In the genomic region with DNA sequence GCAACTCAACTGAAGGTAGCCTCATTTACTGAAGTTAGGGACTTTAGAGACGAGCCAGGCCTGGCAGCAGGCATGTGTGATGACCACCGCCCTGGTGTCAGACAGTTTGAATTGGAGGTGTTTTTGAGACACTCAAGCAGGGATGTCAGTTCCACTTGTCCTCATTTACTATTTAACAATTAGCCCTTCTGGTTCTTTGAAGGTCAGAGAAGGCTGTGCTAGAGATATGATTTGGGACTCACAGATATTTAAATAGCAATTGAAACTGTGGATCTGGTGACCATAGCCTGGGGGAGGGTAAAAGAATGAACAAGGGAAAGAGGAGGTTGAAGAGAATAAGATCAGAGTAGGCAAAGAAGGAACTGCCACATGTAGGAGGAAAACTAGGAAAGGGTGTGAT, we compare ENCODE assay signal across 15 cellular contexts.
DNase-seq lines count a peak whose midpoint lies in the region; ATAC-seq and TF ChIP-seq lines count a peak whose summit lies in the region.
"Had no signal": no experiment of that assay in that cellular context is flagged by ENCODE, and none has a peak within 500 bp of the region (broad histone marks: within the 10 kb centered on the region; RNA-seq: fewer than 3 reads in every experiment).

No MANE protein-coding gene starts in this region.

- no peak for ATAC-seq in activated T-cell treated with anti-CD3 and anti-CD28 coated beads, Interleukin-2, amount 50 U/mL, for 72 hours (replicated peaks in 1 of 2)
- peak; percentile 95 for ATAC-seq in left cardiac atrium

- H4K20me1 ChIP-seq in neural progenitor cell (ENCODE audit: low read depth): no peaks in the 10 kb centered on the region

- no peak overlapping the region for H2AFZ ChIP-seq in neural progenitor cell (replicated peaks)

- H3F3A ChIP-seq in neural progenitor cell (ENCODE audit: low read depth): no peaks in the 10 kb centered on the region

- no peaks in the 10 kb centered on the region for H3K9me3 Mint-ChIP-seq in activated T-cell treated with anti-CD3 and anti-CD28 coated beads, Interleukin-2, amount 50 U/mL, for 72 hours
- H3K9me3 Mint-ChIP-seq in dendritic cell treated with granulocyte-macrophage colony-stimulating factor and Interleukin-4, amounts not matched to agents 40 ng/mL and 50 ng/mL, for 4 days: peaks cover 3% of the 10 kb centered on the region
- peaks cover 3% of the 10 kb centered on the region for H3K9me3 Mint-ChIP-seq in neural progenitor cell

- DNase-seq in activated T-cell treated with anti-CD3 and anti-CD28 coated beads, Interleukin-2, amount 50 U/mL, for 72 hours: no peak
- no peak for DNase-seq in activated T-cell treated with anti-CD3 and anti-CD28 coated beads for 4 hours
- DNase-seq in left cardiac atrium: peak; percentile 44
- no peak for DNase-seq in neural progenitor cell (ENCODE audit: low spot score)
- DNase-seq in DMS 273 treated with DMSO at 0.1 percent for 48 hours (lab: John Stamatoyannopoulos, UW): no peak
- no peak for DNase-seq in activated CD8-positive, alpha-beta memory T cell treated with anti-CD3 and anti-CD28 coated beads, Interleukin-2, amount 50 U/mL, for 48 hours
- no peak for DNase-seq in ovary
- DNase-seq: Calu3, DMS79, KG1, NCI-H1048, NCI-H1694, NCI-H2107, NCI-H345 had no signal

- no peak for TF ChIP-seq EP300 in ovary (IDR thresholded peaks at IDR 0.05)

- H3K4me1 ChIP-seq in neural progenitor cell (peaks cover 14% of the 10 kb centered on the region), ovary (ENCODE audit: insufficient read depth) (no peaks in the 10 kb centered on the region)

- H3K9ac ChIP-seq in neural progenitor cell: no peak overlapping the region

- H3K4me1 Mint-ChIP-seq in activated T-cell treated with anti-CD3 and anti-CD28 coated beads, Interleukin-2, amount 50 U/mL, for 72 hours (ENCODE audit: low read depth): no peaks in the 10 kb centered on the region
- H3K4me1 Mint-ChIP-seq in dendritic cell treated with granulocyte-macrophage colony-stimulating factor and Interleukin-4, amounts not matched to agents 40 ng/mL and 50 ng/mL, for 4 days (ENCODE audit: low read depth): peaks cover 26% of the 10 kb centered on the region
- peaks cover 5% of the 10 kb centered on the region for H3K4me1 Mint-ChIP-seq in neural progenitor cell

- no peaks in the 10 kb centered on the region for H3K9me3 ChIP-seq in neural progenitor cell (ENCODE audit: low read depth)
- H3K9me3 ChIP-seq in ovary: no peaks in the 10 kb centered on the region

- no peaks in the 10 kb centered on the region for H3K27me3 Mint-ChIP-seq in activated T-cell treated with anti-CD3 and anti-CD28 coated beads, Interleukin-2, amount 50 U/mL, for 72 hours (ENCODE audit: low read depth)
- H3K27me3 Mint-ChIP-seq in dendritic cell treated with granulocyte-macrophage colony-stimulating factor and Interleukin-4, amounts not matched to agents 40 ng/mL and 50 ng/mL, for 4 days: no peaks in the 10 kb centered on the region
- H3K27me3 Mint-ChIP-seq in neural progenitor cell (ENCODE audit: insufficient read depth, low read depth): peaks cover 4% of the 10 kb centered on the region

- H3K4me3 ChIP-seq in neural progenitor cell: no peak overlapping the region
- H3K4me3 ChIP-seq in ovary: no peak overlapping the region

- H3K36me3 ChIP-seq in neural progenitor cell: no peaks in the 10 kb centered on the region
- no peaks in the 10 kb centered on the region for H3K36me3 ChIP-seq in ovary

- no peak for TF ChIP-seq POLR2A in ovary (IDR thresholded peaks at IDR 0.05)

- intact Hi-C loops in dendritic cell treated with granulocyte-macrophage colony-stimulating factor and Interleukin-4, amounts not matched to agents 40 ng/mL and 50 ng/mL, for 4 days (cut with micrococcal nuclease): no loop called here
- intact Hi-C loops in left cardiac atrium (cut with DNase I): loop anchor here in 1 of 2 donors (5.0 kb wide), 1 partner anchor 145 kb away; no protein-coding TSS in a partner anchor
- intact Hi-C loops in ovary (cut with DNase I): no loop called here

- TF ChIP-seq CTCF in neural progenitor cell (IDR thresholded peaks at IDR 0.05) (no peak), ovary (IDR thresholded peaks at IDR 0.05) (no peak)

- H3K27ac Mint-ChIP-seq in activated T-cell treated with anti-CD3 and anti-CD28 coated beads, Interleukin-2, amount 50 U/mL, for 72 hours: peak overlapping the region; percentile 55
- peak overlapping the region; percentile 3 for H3K27ac Mint-ChIP-seq in dendritic cell treated with granulocyte-macrophage colony-stimulating factor and Interleukin-4, amounts not matched to agents 40 ng/mL and 50 ng/mL, for 4 days
- no peak overlapping the region for H3K27ac Mint-ChIP-seq in neural progenitor cell

- no peak overlapping the region for H3K4me3 Mint-ChIP-seq in activated T-cell treated with anti-CD3 and anti-CD28 coated beads, Interleukin-2, amount 50 U/mL, for 72 hours
- no peak overlapping the region for H3K4me3 Mint-ChIP-seq in dendritic cell treated with granulocyte-macrophage colony-stimulating factor and Interleukin-4, amounts not matched to agents 40 ng/mL and 50 ng/mL, for 4 days
- H3K4me3 Mint-ChIP-seq in neural progenitor cell: no peak overlapping the region

- peaks cover 0 to 2% of the 10 kb centered on the region in 2 donors for H3K36me3 Mint-ChIP-seq in activated T-cell treated with anti-CD3 and anti-CD28 coated beads, Interleukin-2, amount 50 U/mL, for 72 hours (ENCODE audit: insufficient read depth in 2 of 2)
- no peaks in the 10 kb centered on the region for H3K36me3 Mint-ChIP-seq in dendritic cell treated with granulocyte-macrophage colony-stimulating factor and Interleukin-4, amounts not matched to agents 40 ng/mL and 50 ng/mL, for 4 days (ENCODE audit: low read depth)
- no peaks in the 10 kb centered on the region for H3K36me3 Mint-ChIP-seq in neural progenitor cell

- H3K79me2 ChIP-seq in neural progenitor cell (ENCODE audit: low read depth): no peaks in the 10 kb centered on the region

- H3K27me3 ChIP-seq in neural progenitor cell: no peaks in the 10 kb centered on the region
- no peaks in the 10 kb centered on the region for H3K27me3 ChIP-seq in ovary

- peak overlapping the region; percentile 37 for H3K4me2 ChIP-seq in neural progenitor cell

- H3K27ac ChIP-seq in neural progenitor cell (no peak overlapping the region), ovary (no peak overlapping the region)

- WGBS in ovary, 3 donors: 87 to 91% (median 90%) methylated on average over 2 of the region's 2 CpGs

Comparison
In these comparisons a context has a peak if more than half of its experiments do, and no peak if none do; other contexts are left out.
1. ATAC-seq: peak in left cardiac atrium (2 of 2); none in activated T-cell treated with anti-CD3 and anti-CD28 coated beads, Interleukin-2, amount 50 U/mL, for 72 hours (0 of 2).